ENCODE assay signal across 20 cellular contexts in genomic region chr3:168071971-168072645, GRCh38. TPM values are rescaled to one million over a fixed set of nuclear protein-coding genes. Genes with fewer than 3 reads are reported as not detected.
DNase-seq lines count a peak whose midpoint lies in the region; FAIRE-seq and TF ChIP-seq lines count a peak whose summit lies in the region.
"Had no signal": no experiment of that assay in that cellular context is flagged by ENCODE, and none has a peak within 500 bp of the region (broad histone marks: within the 10 kb centered on the region; RNA-seq: fewer than 3 reads in every experiment).

No MANE protein-coding gene starts in this region.

- TF ChIP-seq CTCF in SK-N-SH (IDR thresholded peaks at IDR 0.05) (no peak), fibroblast of the aortic adventitia (IDR thresholded peaks at IDR 0.05; ENCODE audit: insufficient read depth, low read length) (no peak)

- WGBS in SK-N-SH (ENCODE audit: low lambda C conversion rate) = 98% methylated on average over 5 of the region's 5 CpGs

- TF ChIP-seq EP300 in SK-N-SH (IDR thresholded peaks at IDR 0.05; ENCODE audit: borderline replicate concordance in 1 of 2, low read depth in 1 of 2, low read length in 1 of 2) = no peak

- FAIRE-seq in urothelium cell line (lab: Jason Lieb, UNC) = no peak
- FAIRE-seq: TTC549 had no signal

- CTCF ChIA-PET in SK-N-SH (lab: Yijun Ruan, JAX) = interaction anchor here (1.6 kb wide), 1 partner anchor 24 kb away, joined by 3 read pairs; no protein-coding TSS in a partner anchor

- H3K27me3 ChIP-seq in SK-N-SH (ENCODE audit: insufficient read depth) = no peaks in the 10 kb centered on the region
- no peaks in the 10 kb centered on the region for H3K27me3 ChIP-seq in skeletal muscle satellite cell (ENCODE audit: control insufficient read depth, insufficient read depth, low read length)
- H3K27me3 ChIP-seq: body of pancreas, dorsolateral prefrontal cortex, esophagus muscularis mucosa, stomach had no signal

- peaks cover 18% of the 10 kb centered on the region for H3F3A ChIP-seq in SK-N-SH (replicated peaks; ENCODE audit: insufficient read depth)

- H3K36me3 ChIP-seq in SK-N-SH (replicated peaks in 1 of 2; ENCODE audit: control insufficient read depth in 1 of 2, insufficient read depth in 2 of 2, low read length in 1 of 2) = peaks cover 0 to under 1% of the 10 kb centered on the region in 2 experiments
- no peaks in the 10 kb centered on the region for H3K36me3 ChIP-seq in skeletal muscle satellite cell (ENCODE audit: insufficient read depth, low read length)
- H3K36me3 ChIP-seq: esophagus muscularis mucosa, stomach had no signal

- H3K4me2 ChIP-seq in SK-N-SH (peak overlapping the region; percentile 46), skeletal muscle satellite cell (ENCODE audit: low read length) (peak overlapping the region; percentile 61)

- H3K4me1 ChIP-seq in SK-N-SH (ENCODE audit: control insufficient read depth in 1 of 2, insufficient read depth in 2 of 2, low read depth in 1 of 2, low read length in 1 of 2) (peaks cover 4 to 13% of the 10 kb centered on the region in 2 experiments; a peak in 3 of 4 replicates), skeletal muscle satellite cell (ENCODE audit: control insufficient read depth, insufficient read depth, low read length) (peaks cover 29% of the 10 kb centered on the region)
- H3K4me1 ChIP-seq: body of pancreas had no signal

- peak; percentile 35 for DNase-seq in ELR (ENCODE audit: low read depth)
- DNase-seq in SK-N-SH = no peak
- peak; percentile 54 for DNase-seq in fibroblast of the aortic adventitia (ENCODE audit: low read depth)
- DNase-seq in urothelium cell line (ENCODE audit: low spot score) = no peak
- DNase-seq in ureter (ENCODE audit: low spot score) = no peak
- DNase-seq in NCI-H446 (lab: John Stamatoyannopoulos, UW) = no peak
- DNase-seq in stimulated activated naive CD4-positive, alpha-beta T cell (lab: John Stamatoyannopoulos, UW) = no peak
- DNase-seq: activated naive CD4-positive, alpha-beta T cell treated with anti-CD3 and anti-CD28 coated beads, Interleukin-2, amount 50 U/mL, for 16 hours; AML-193; body of pancreas; dorsolateral prefrontal cortex; GOT3; islet precursor cell; KBM-7; NCI-H1092 treated with DMSO at 0.1 percent for 48 hours; NCI-H748 treated with DMSO at 0.1 percent for 48 hours; stomach had no signal

- POLR2A ChIA-PET in SK-N-SH (lab: Yijun Ruan, JAX) = no interaction called here

- H3K79me2 ChIP-seq in SK-N-SH (ENCODE audit: insufficient read depth) = peaks cover 92% of the 10 kb centered on the region

- H4K20me1 ChIP-seq in SK-N-SH (ENCODE audit: insufficient read depth) = peaks cover 4% of the 10 kb centered on the region; the same call in 1 of the 2 replicates

- H3K9ac ChIP-seq in SK-N-SH (no peak overlapping the region; the same call in 1 of the 2 replicates), skeletal muscle satellite cell (ENCODE audit: low read depth, low read length) (peak overlapping the region; percentile 30)

- no peak for TF ChIP-seq RAD21 in SK-N-SH (IDR thresholded peaks at IDR 0.05; ENCODE audit: low read length)

- H3K9me3 ChIP-seq in SK-N-SH = no peaks in the 10 kb centered on the region
- H3K9me3 ChIP-seq in skeletal muscle satellite cell (replicated peaks; ENCODE audit: low read length) = no peaks in the 10 kb centered on the region
- H3K9me3 ChIP-seq: body of pancreas, esophagus muscularis mucosa, stomach had no signal

- no peak overlapping the region for H3K4me3 ChIP-seq in SK-N-SH (ENCODE audit: low read depth in 2 of 2, low read length in 1 of 2)
- H3K4me3 ChIP-seq in fibroblast of the aortic adventitia (ENCODE audit: low read depth, low read length) = no peak overlapping the region
- peak overlapping the region; percentile 26 for H3K4me3 ChIP-seq in skeletal muscle satellite cell (ENCODE audit: low read length)
- H3K4me3 ChIP-seq: body of pancreas, dorsolateral prefrontal cortex, esophagus muscularis mucosa, stomach had no signal

- H3K9me2 ChIP-seq in SK-N-SH = no peaks in the 10 kb centered on the region

- no peak overlapping the region for H2AFZ ChIP-seq in SK-N-SH (ENCODE audit: low read depth)

- peak overlapping the region; percentile 39 to 89 for H3K27ac ChIP-seq in SK-N-SH (ENCODE audit: low read depth in 2 of 2, low read length in 1 of 2)
- H3K27ac ChIP-seq: body of pancreas, stomach had no signal

TF ChIP-seq in SK-N-SH, 30 proteins besides CTCF, POLR2A, EP300 and RAD21:
- TF ChIP-seq SIN3A (IDR thresholded peaks at IDR 0.05; ENCODE audit: borderline replicate concordance, low read depth, low read length) (no peak), RCOR1 (IDR thresholded peaks at IDR 0.05; ENCODE audit: low read length) (no peak), FOXJ3 (CRISPR knock-in tag; IDR thresholded peaks at IDR 0.05) (no peak), POLR2AphosphoS5 (IDR thresholded peaks at IDR 0.05; ENCODE audit: low read depth, low read length) (no peak), MXI1 (IDR thresholded peaks at IDR 0.05; ENCODE audit: low read depth, low read length) (no peak), SMC3 (IDR thresholded peaks at IDR 0.05; ENCODE audit: low read depth, low read length) (no peak), NRF1 (IDR thresholded peaks at IDR 0.05; ENCODE audit: low read depth, low read length) (no peak), RXRA (IDR thresholded peaks at IDR 0.05; ENCODE audit: borderline replicate concordance, low read depth) (no peak), TEAD4 (IDR thresholded peaks at IDR 0.05; ENCODE audit: borderline replicate concordance, insufficient read depth) (no peak)
- TF ChIP-seq, protein P1, sequence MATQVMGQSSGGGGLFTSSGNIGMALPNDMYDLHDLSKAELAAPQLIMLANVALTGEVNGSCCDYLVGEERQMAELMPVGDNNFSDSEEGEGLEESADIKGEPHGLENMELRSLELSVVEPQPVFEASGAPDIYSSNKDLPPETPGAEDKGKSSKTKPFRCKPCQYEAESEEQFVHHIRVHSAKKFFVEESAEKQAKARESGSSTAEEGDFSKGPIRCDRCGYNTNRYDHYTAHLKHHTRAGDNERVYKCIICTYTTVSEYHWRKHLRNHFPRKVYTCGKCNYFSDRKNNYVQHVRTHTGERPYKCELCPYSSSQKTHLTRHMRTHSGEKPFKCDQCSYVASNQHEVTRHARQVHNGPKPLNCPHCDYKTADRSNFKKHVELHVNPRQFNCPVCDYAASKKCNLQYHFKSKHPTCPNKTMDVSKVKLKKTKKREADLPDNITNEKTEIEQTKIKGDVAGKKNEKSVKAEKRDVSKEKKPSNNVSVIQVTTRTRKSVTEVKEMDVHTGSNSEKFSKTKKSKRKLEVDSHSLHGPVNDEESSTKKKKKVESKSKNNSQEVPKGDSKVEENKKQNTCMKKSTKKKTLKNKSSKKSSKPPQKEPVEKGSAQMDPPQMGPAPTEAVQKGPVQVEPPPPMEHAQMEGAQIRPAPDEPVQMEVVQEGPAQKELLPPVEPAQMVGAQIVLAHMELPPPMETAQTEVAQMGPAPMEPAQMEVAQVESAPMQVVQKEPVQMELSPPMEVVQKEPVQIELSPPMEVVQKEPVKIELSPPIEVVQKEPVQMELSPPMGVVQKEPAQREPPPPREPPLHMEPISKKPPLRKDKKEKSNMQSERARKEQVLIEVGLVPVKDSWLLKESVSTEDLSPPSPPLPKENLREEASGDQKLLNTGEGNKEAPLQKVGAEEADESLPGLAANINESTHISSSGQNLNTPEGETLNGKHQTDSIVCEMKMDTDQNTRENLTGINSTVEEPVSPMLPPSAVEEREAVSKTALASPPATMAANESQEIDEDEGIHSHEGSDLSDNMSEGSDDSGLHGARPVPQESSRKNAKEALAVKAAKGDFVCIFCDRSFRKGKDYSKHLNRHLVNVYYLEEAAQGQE (IDR thresholded peaks at IDR 0.05; ENCODE audit: low read depth, low read length) = no peak
- TF ChIP-seq, protein P2, sequence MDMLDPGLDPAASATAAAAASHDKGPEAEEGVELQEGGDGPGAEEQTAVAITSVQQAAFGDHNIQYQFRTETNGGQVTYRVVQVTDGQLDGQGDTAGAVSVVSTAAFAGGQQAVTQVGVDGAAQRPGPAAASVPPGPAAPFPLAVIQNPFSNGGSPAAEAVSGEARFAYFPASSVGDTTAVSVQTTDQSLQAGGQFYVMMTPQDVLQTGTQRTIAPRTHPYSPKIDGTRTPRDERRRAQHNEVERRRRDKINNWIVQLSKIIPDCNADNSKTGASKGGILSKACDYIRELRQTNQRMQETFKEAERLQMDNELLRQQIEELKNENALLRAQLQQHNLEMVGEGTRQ (IDR thresholded peaks at IDR 0.05; ENCODE audit: borderline replicate concordance, low read depth, low read length) = no peak

RNA-seq across cellular contexts. Expression of gene GOLIM4, which starts 23.6 kb away (rescaled TPM):
- 38.3 and 42.3 TPM in 2 replicates for polyA plus RNA-seq in SK-N-SH (2012; rRNA removed)
- polyA plus RNA-seq in SK-N-SH (2012; cell fraction: cytosol; rRNA removed) = 43.6 and 44.5 TPM in 2 replicates
- polyA plus RNA-seq in SK-N-SH (2012; cell fraction: nucleus; rRNA removed) = 15.9 and 22.9 TPM in 2 replicates
- total RNA-seq in fibroblast of the aortic adventitia (ENCODE audit: low replicate concordance) (50.0 and 76.9 TPM in 2 replicates), ureter (21.8 TPM)
- total RNA-seq in skeletal muscle satellite cell (2012; rRNA removed) = 37.8 and 39.5 TPM in 2 replicates

Comparison
In these comparisons a context has a peak if more than half of its experiments do, and no peak if none do; other contexts are left out.
1. DNase-seq: peak in ELR (single experiment) and fibroblast of the aortic adventitia (single experiment); none in SK-N-SH (single experiment), urothelium cell line (single experiment), ureter (single experiment), NCI-H446 (0 of 2) and stimulated activated naive CD4-positive, alpha-beta T cell (0 of 6).